Comparison of ENCODE assay signal across 24 cellular contexts in the genomic region with DNA sequence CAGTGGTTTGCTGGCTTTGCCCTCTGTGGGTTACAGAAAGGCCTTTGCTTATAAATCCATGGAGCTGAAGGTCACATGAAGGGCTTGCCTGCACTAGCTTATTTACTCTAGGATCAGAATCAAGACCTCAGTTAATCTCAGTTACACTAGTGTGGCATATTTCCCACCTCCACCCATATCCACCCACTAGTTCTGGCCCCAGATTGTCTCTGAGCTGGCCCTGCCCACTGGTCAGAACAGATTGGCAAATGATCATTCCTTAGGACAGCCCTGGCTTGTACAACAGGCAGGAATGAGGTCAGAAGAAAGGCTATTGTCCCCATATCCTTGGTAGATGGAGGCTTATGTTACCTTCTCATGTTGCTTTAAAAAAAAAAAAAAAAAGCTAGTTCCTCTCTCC. TPM values are rescaled to one million over a fixed set of nuclear protein-coding genes. Genes with fewer than 3 reads are reported as not detected.
DNase-seq lines count a peak whose midpoint lies in the region; ATAC-seq and TF ChIP-seq lines count a peak whose summit lies in the region.
"Had no signal": no experiment of that assay in that cellular context is flagged by ENCODE, and none has a peak within 500 bp of the region (broad histone marks: within the 10 kb centered on the region; RNA-seq: fewer than 3 reads in every experiment).

No MANE protein-coding gene starts in this region.

- H3K9me3 Mint-ChIP-seq in nephron progenitor cell: no peaks in the 10 kb centered on the region
- no peaks in the 10 kb centered on the region for H3K9me3 Mint-ChIP-seq in activated CD4-positive, alpha-beta T cell treated with anti-CD3 and anti-CD28 coated beads for 36 hours (ENCODE audit: low read depth)
- H3K9me3 Mint-ChIP-seq: CD8-positive, alpha-beta memory T cell had no signal

- H4K5ac ChIP-seq in IMR-90 (ENCODE audit: low read depth, low read length): peak overlapping the region; percentile 44; the same call in 1 of the 2 replicates

- H3K27me3 Mint-ChIP-seq in nephron progenitor cell (ENCODE audit: low read depth, poor library complexity): no peaks in the 10 kb centered on the region
- H3K27me3 Mint-ChIP-seq in activated CD4-positive, alpha-beta T cell treated with anti-CD3 and anti-CD28 coated beads for 36 hours: no peaks in the 10 kb centered on the region
- H3K27me3 Mint-ChIP-seq: CD8-positive, alpha-beta memory T cell had no signal

- H4K20me1 ChIP-seq in IMR-90 (ENCODE audit: insufficient read depth, low read length): no peaks in the 10 kb centered on the region

- H3K9me1 ChIP-seq in IMR-90 (ENCODE audit: insufficient read depth, low read length): peaks cover 7% of the 10 kb centered on the region

- peaks cover 66% of the 10 kb centered on the region for H3K4me1 Mint-ChIP-seq in nephron progenitor cell
- H3K4me1 Mint-ChIP-seq in activated CD4-positive, alpha-beta T cell treated with anti-CD3 and anti-CD28 coated beads for 36 hours: no peaks in the 10 kb centered on the region
- H3K4me1 Mint-ChIP-seq: CD8-positive, alpha-beta memory T cell had no signal

- CTCF ChIA-PET in HEK293 (lab: Yijun Ruan, JAX) (interaction anchor here (0.6 kb wide), 1 partner anchor 374 kb away, joined by 3 read pairs; no protein-coding TSS in a partner anchor), IMR-90 (lab: Yijun Ruan, JAX) (interaction anchor here (0.6 to 1.1 kb wide), 2 partner anchors 63 to 155 kb away, joined by 3 read pairs; no protein-coding TSS in a partner anchor)
- CTCF ChIA-PET in activated CD4-positive, alpha-beta T cell treated with anti-CD3 and anti-CD28 coated beads for 36 hours (lab: Charles Lee): interaction anchor here (1.1 kb wide), 1 partner anchor 84 kb away, joined by 4 read pairs; no protein-coding TSS in a partner anchor

- peak overlapping the region; percentile 75; the same call in 1 of the 2 replicates for H4K91ac ChIP-seq in IMR-90 (ENCODE audit: insufficient read depth, low read depth, low read length)

- H3K14ac ChIP-seq in IMR-90 (replicated peaks; ENCODE audit: low read depth, low read length): peak overlapping the region; percentile 51

- H3K4ac ChIP-seq in IMR-90 (ENCODE audit: low read depth, low read length): peak overlapping the region; percentile 46; the same call in 1 of the 2 replicates

- H3K23ac ChIP-seq in IMR-90 (ENCODE audit: low read depth, low read length): 0 out of 2 replicates have a peak overlapping the region, but pooled peaks have one; percentile 4

- no peak for TF ChIP-seq POLR2A in IMR-90 (IDR thresholded peaks at IDR 0.05; ENCODE audit: low read depth, low read length)

- peak overlapping the region; percentile 81 for H3K18ac ChIP-seq in IMR-90 (ENCODE audit: low read depth, low read length)

- no TSS peak for BruUV-seq in IMR-90 (replicated peaks; lab: Mats Ljungman, UMichigan)

- ATAC-seq in IMR-90 (ENCODE audit: low read depth) (no peak), esophagus mucosa (peak; percentile 56)
- no peak for ATAC-seq in activated CD4-positive, alpha-beta T cell treated with anti-CD3 and anti-CD28 coated beads for 36 hours
- ATAC-seq: SK-N-SH treated with all-trans-retinoic acid at 6 μM for 48 hours had no signal

- H2BK120ac ChIP-seq in IMR-90 (ENCODE audit: low read depth, low read length): peak overlapping the region; percentile 4

- H2AFZ ChIP-seq in IMR-90 (replicated peaks; ENCODE audit: low read length, poor library complexity): no peak overlapping the region

- H3K4me1 ChIP-seq in HEK293 (ENCODE audit: control insufficient read depth, insufficient read depth, low read length): no peaks in the 10 kb centered on the region; the same call in 1 of the 2 replicates
- H3K4me1 ChIP-seq in IMR-90 (ENCODE audit: control insufficient read depth, insufficient read depth, low read length): peaks cover 21% of the 10 kb centered on the region

- TF ChIP-seq CTCF in HEK293 (tag by site-specific recombination; IDR thresholded peaks at IDR 0.05) (no peak), IMR-90 (conservative IDR thresholded peaks at IDR 0.05; ENCODE audit: low read depth, low read length) (no peak), nephron progenitor cell (IDR thresholded peaks at IDR 0.05) (no peak)

- H3K4me3 ChIP-seq in HEK293 (ENCODE audit: low read depth, low read length) (no peak overlapping the region), IMR-90 (ENCODE audit: insufficient read depth, low read depth, low read length) (no peak overlapping the region)

- no peaks in the 10 kb centered on the region for H3K27me3 ChIP-seq in IMR-90 (ENCODE audit: control insufficient read depth, insufficient read depth, low read length)

- in situ Hi-C loops in IMR-90 (cut with MboI; ENCODE audit: low sequenced_read_pairs): no loop called here

- H3K27ac Mint-ChIP-seq in nephron progenitor cell: peak overlapping the region; percentile 74
- H3K27ac Mint-ChIP-seq in activated CD4-positive, alpha-beta T cell treated with anti-CD3 and anti-CD28 coated beads for 36 hours: no peak overlapping the region
- H3K27ac Mint-ChIP-seq: CD8-positive, alpha-beta memory T cell had no signal

- H3K36me3 ChIP-seq in HEK293 (ENCODE audit: control insufficient read depth in 2 of 2, insufficient read depth in 1 of 2, low read length in 2 of 2): no peaks in the 10 kb centered on the region
- H3K36me3 ChIP-seq in IMR-90 (ENCODE audit: control insufficient read depth, insufficient read depth, low read length): no peaks in the 10 kb centered on the region

- no peaks in the 10 kb centered on the region for H3K9me3 ChIP-seq in HEK293 (ENCODE audit: control insufficient read depth, insufficient read depth, low read depth, low read length)
- no peaks in the 10 kb centered on the region for H3K9me3 ChIP-seq in IMR-90 (ENCODE audit: control insufficient read depth, insufficient read depth, low read length)

- H3K4me3 Mint-ChIP-seq in nephron progenitor cell: no peak overlapping the region
- no peak overlapping the region for H3K4me3 Mint-ChIP-seq in activated CD4-positive, alpha-beta T cell treated with anti-CD3 and anti-CD28 coated beads for 36 hours
- H3K4me3 Mint-ChIP-seq: CD8-positive, alpha-beta memory T cell had no signal

- H3K9ac ChIP-seq in IMR-90 (ENCODE audit: low read depth, low read length): no peak overlapping the region

- no peak overlapping the region for H3K56ac ChIP-seq in IMR-90 (ENCODE audit: extremely low read depth, insufficient read depth, low read length)

- DNase-seq in IMR-90 (no peak), nephron progenitor cell (no peak)
- DNase-seq in NK-92 treated with Interleukin-12 subunit alpha and Interleukin-12 subunit beta, amount 100 ng/mL, for 24 hours (lab: John Stamatoyannopoulos, UW): no peak
- no peak for DNase-seq in activated CD4-positive, alpha-beta T cell treated with anti-CD3 and anti-CD28 coated beads for 36 hours
- no peak for DNase-seq in activated T-cell treated with anti-CD3 and anti-CD28 coated beads, Interleukin-2, amount 50 U/mL, for 1 hour
- DNase-seq: ACHN; C1 segment of cervical spinal cord; CD8-positive, alpha-beta memory T cell; DMS53; EL; Kasumi-1; MM.1S; NCI-H1092; NCI-H1436 treated with DMSO at 0.1 percent for 48 hours; NCI-H2081; NCI-H2171 treated with DMSO at 0.1 percent for 48 hours; NCI-H446; NCI-H526 treated with DMSO at 0.1 percent for 48 hours; SHP77 had no signal

- no peak overlapping the region for H3K4me2 ChIP-seq in IMR-90 (ENCODE audit: low read depth, low read length)

- H3K79me1 ChIP-seq in IMR-90 (ENCODE audit: low read depth in 1 of 2, low read length in 2 of 2): peaks cover 0 to 25% of the 10 kb centered on the region in 2 experiments; a peak in 2 of 4 replicates

- H2AK5ac ChIP-seq in IMR-90 (ENCODE audit: low read depth, low read length): peak overlapping the region; percentile 57

- peak overlapping the region; percentile 33 to 73; a peak in 2 of 4 replicates for H4K8ac ChIP-seq in IMR-90 (ENCODE audit: low read depth in 2 of 2, low read length in 2 of 2)

- TF ChIP-seq RAD21 in IMR-90 (IDR thresholded peaks at IDR 0.05; ENCODE audit: low read length): no peak

- H2BK15ac ChIP-seq in IMR-90 (ENCODE audit: low read depth, low read length): peak overlapping the region; percentile 74

- dilution Hi-C loops in IMR-90 (cut with HindIII; ENCODE audit: low sequenced_read_pairs, unreplicated experiment): no loop called here

- intact Hi-C loops in IMR-90 (cut with micrococcal nuclease): no loop called here
- intact Hi-C loops in activated CD4-positive, alpha-beta T cell treated with anti-CD3 and anti-CD28 coated beads for 36 hours (cut with DNase I, micrococcal nuclease): no loop called here

- peak overlapping the region; percentile 45; the same call in 1 of the 2 replicates for H2BK20ac ChIP-seq in IMR-90 (ENCODE audit: low read depth, low read length)

- H2BK5ac ChIP-seq in IMR-90 (ENCODE audit: low read depth, low read length, poor library complexity, severe bottlenecking): peak overlapping the region; percentile 31

- POLR2A ChIA-PET in HEK293 (lab: Yijun Ruan, JAX): interaction anchor here (0.5 kb wide), 1 partner anchor 149 kb away, joined by 3 read pairs; no protein-coding TSS in a partner anchor
- POLR2A ChIA-PET in IMR-90 (lab: Charles Lee; ENCODE audit: unreplicated experiment): interaction anchor here (0.5 to 0.6 kb wide), 4 partner anchors 12 to 1066 kb away, joined by 4 to 6 read pairs (median 4); no protein-coding TSS in a partner anchor
- POLR2A ChIA-PET in activated CD4-positive, alpha-beta T cell treated with anti-CD3 and anti-CD28 coated beads for 36 hours (lab: Charles Lee): no interaction called here

- H2AK9ac ChIP-seq in IMR-90 (replicated peaks; ENCODE audit: low read depth, low read length, poor library complexity): peak overlapping the region; percentile 12

- H3K36me3 Mint-ChIP-seq in nephron progenitor cell (ENCODE audit: low read depth): no peaks in the 10 kb centered on the region
- H3K36me3 Mint-ChIP-seq in activated CD4-positive, alpha-beta T cell treated with anti-CD3 and anti-CD28 coated beads for 36 hours (ENCODE audit: low read depth): no peaks in the 10 kb centered on the region
- H3K36me3 Mint-ChIP-seq: CD8-positive, alpha-beta memory T cell had no signal

- H3K27ac ChIP-seq in HEK293 (ENCODE audit: extremely low read depth, low read depth, low read length) (no peak overlapping the region), IMR-90 (ENCODE audit: insufficient read depth, low read length) (no peak overlapping the region)
- H3K27ac ChIP-seq: HL-60 had no signal

TF ChIP-seq in HEK293, 187 proteins besides CTCF, POLR2A, EP300 and RAD21 (continues in another document):
- TF ChIP-seq EGR2 (tag by site-specific recombination; IDR thresholded peaks at IDR 0.05; ENCODE audit: low read depth) (peak; percentile 48; the same call in 1 of the 2 replicates), ZNF157 (tag by site-specific recombination; IDR thresholded peaks at IDR 0.05) (no peak)

TF ChIP-seq in IMR-90, 13 proteins besides CTCF, POLR2A, EP300 and RAD21 (continues in another document):
- no peak for TF ChIP-seq MAZ (IDR thresholded peaks at IDR 0.05; ENCODE audit: borderline replicate concordance, low read depth, low read length)

RNA-seq across cellular contexts. Expression of a gene that starts 33.3 kb away (rescaled TPM):
- total RNA-seq in IMR-90 (2012; rRNA removed): 16.5 and 20.3 TPM in 2 replicates
- polyA plus RNA-seq in IMR-90 (2012; rRNA removed): 11.6 and 11.7 TPM in 2 replicates
- polyA plus RNA-seq in IMR-90 (2012; cell fraction: cytosol; rRNA removed): 6.7 and 8.2 TPM in 2 replicates
- 13.3 and 28.8 TPM in 2 replicates for polyA plus RNA-seq in IMR-90 (2012; cell fraction: nucleus; rRNA removed; ENCODE audit: low replicate concordance)
- total RNA-seq in esophagus mucosa: 65.2 TPM
- total RNA-seq in activated CD4-positive, alpha-beta T cell treated with anti-CD3 and anti-CD28 coated beads for 36 hours: under 1 TPM; 0.26 to 0.46 TPM
- total RNA-seq: OCI-LY7 had no signal
- polyA plus RNA-seq: CD8-positive, alpha-beta memory T cell had no signal

Comparison
In these comparisons a context has a peak if more than half of its experiments do, and no peak if none do; other contexts are left out.
1. RNA of a gene that starts 33.3 kb away (total RNA-seq): 65.2 TPM in esophagus mucosa (single experiment) and 16.5 to 20.3 TPM in IMR-90; 0.26 to 0.46 TPM in activated CD4-positive, alpha-beta T cell treated with anti-CD3 and anti-CD28 coated beads for 36 hours; every median in the first group is over 10 times any median in the second.